Comparison of ENCODE assay signal across 8 cellular contexts in genomic region chr12:12716845-12717585, GRCh38. TPM values are rescaled to one million over a fixed set of nuclear protein-coding genes. Genes with fewer than 3 reads are reported as not detected.
A peak's percentile ranks its signal among the peaks of the same experiment; 100 is the strongest.
DNase-seq lines count a peak whose midpoint lies in the region; ATAC-seq and TF ChIP-seq lines count a peak whose summit lies in the region.

CDKN1B (plus strand) TSS chr12:12717368; CDS start chr12:12717840, 472 bp downstream.

- H3K27me3 ChIP-seq in DND-41 (ENCODE audit: insufficient read depth, low read length, poor library complexity) (no peaks in the 10 kb centered on the region), MM.1S (replicated peaks; ENCODE audit: insufficient read depth, low read length) (no peaks in the 10 kb centered on the region)

- peaks cover 28% of the 10 kb centered on the region for H4K20me1 ChIP-seq in DND-41 (ENCODE audit: insufficient read depth, low read length)
- no peaks in the 10 kb centered on the region for H4K20me1 ChIP-seq in MM.1S (ENCODE audit: insufficient read depth, low read length)

- peak within 1 kb of the TSS; percentile 99 for H3K4me3 Mint-ChIP-seq in natural killer cell treated with Interleukin-12 subunit alpha and Interleukin-12 subunit beta and Interleukin-15 and Interleukin-18, amount 100 ng/mL, for 72 hours
- H3K4me3 Mint-ChIP-seq in stimulated activated naive CD8-positive, alpha-beta T cell treated with anti-CD3 and anti-CD28 coated beads, Interleukin-15, Interleukin-2, amounts not matched to agents 100 ng/mL and 50 ng/mL, for 24 hours: peak within 1 kb of the TSS; percentile 98

- H3K4me2 ChIP-seq in DND-41 (ENCODE audit: insufficient read depth, low read length) (peak within 1 kb of the TSS; percentile 84), MM.1S (ENCODE audit: low read depth, low read length) (peak within 1 kb of the TSS; percentile 94)

- H3K27ac ChIP-seq in DND-41 (ENCODE audit: low read length): peak within 1 kb of the TSS; percentile 87
- H3K27ac ChIP-seq in MM.1S (ENCODE audit: low read length): peak within 1 kb of the TSS; percentile 97

- H3K4me3 ChIP-seq in DND-41 (ENCODE audit: low read depth in 1 of 2, low read length in 2 of 2) (peak within 1 kb of the TSS; percentile 82 to 85), MM.1S (ENCODE audit: low read length) (peak within 1 kb of the TSS; percentile 94), fibroblast of pulmonary artery (replicated peaks; ENCODE audit: low read depth, low read length) (peak within 1 kb of the TSS; percentile 72)

- peak within 1 kb of the TSS; percentile 90 to 96 for H3K27ac Mint-ChIP-seq in natural killer cell treated with Interleukin-12 subunit alpha and Interleukin-12 subunit beta and Interleukin-15 and Interleukin-18, amount 100 ng/mL, for 72 hours
- peak within 1 kb of the TSS; percentile 94 for H3K27ac Mint-ChIP-seq in stimulated activated naive CD8-positive, alpha-beta T cell treated with anti-CD3 and anti-CD28 coated beads, Interleukin-15, Interleukin-2, amounts not matched to agents 100 ng/mL and 50 ng/mL, for 24 hours

- peaks cover 77% of the 10 kb centered on the region for H3F3A ChIP-seq in MM.1S (ENCODE audit: insufficient read depth, low read length)

- H3K9me2 ChIP-seq in MM.1S (replicated peaks; ENCODE audit: insufficient read depth, low read length): no peaks in the 10 kb centered on the region

- peaks cover 56 to 60% of the 10 kb centered on the region in 2 donors for H3K4me1 Mint-ChIP-seq in natural killer cell treated with Interleukin-12 subunit alpha and Interleukin-12 subunit beta and Interleukin-15 and Interleukin-18, amount 100 ng/mL, for 72 hours (ENCODE audit: low read depth in 2 of 2)
- peaks cover 71% of the 10 kb centered on the region for H3K4me1 Mint-ChIP-seq in stimulated activated naive CD8-positive, alpha-beta T cell treated with anti-CD3 and anti-CD28 coated beads, Interleukin-15, Interleukin-2, amounts not matched to agents 100 ng/mL and 50 ng/mL, for 24 hours (ENCODE audit: low read depth)

- H3K9me3 ChIP-seq in DND-41 (ENCODE audit: insufficient read depth, low read length, severe bottlenecking) (no peaks in the 10 kb centered on the region), MM.1S (replicated peaks; ENCODE audit: insufficient read depth, low read length) (no peaks in the 10 kb centered on the region)

- H3K36me3 Mint-ChIP-seq in natural killer cell treated with Interleukin-12 subunit alpha and Interleukin-12 subunit beta and Interleukin-15 and Interleukin-18, amount 100 ng/mL, for 72 hours: peaks cover 30% of the 10 kb centered on the region
- H3K36me3 Mint-ChIP-seq in stimulated activated naive CD8-positive, alpha-beta T cell treated with anti-CD3 and anti-CD28 coated beads, Interleukin-15, Interleukin-2, amounts not matched to agents 100 ng/mL and 50 ng/mL, for 24 hours (ENCODE audit: low read depth): peaks cover 37% of the 10 kb centered on the region

- H3K9ac ChIP-seq in DND-41 (ENCODE audit: low read depth, low read length): peak within 1 kb of the TSS; percentile 100
- peak within 1 kb of the TSS; percentile 100 for H3K9ac ChIP-seq in MM.1S (ENCODE audit: low read length)

- TF ChIP-seq CTCF in DND-41 (IDR thresholded peaks at IDR 0.05; ENCODE audit: borderline replicate concordance, extremely low read depth, low read length, poor library complexity, severe bottlenecking) (no peak), MM.1S (IDR thresholded peaks at IDR 0.05; ENCODE audit: low read length) (no peak), fibroblast of pulmonary artery (IDR thresholded peaks at IDR 0.05; ENCODE audit: low read length, missing control alignments) (no peak)

- ATAC-seq in DND-41 (ENCODE audit: insufficient read depth, low read depth): peak; percentile 71
- peak; percentile 88 to 91 for ATAC-seq in natural killer cell treated with Interleukin-12 subunit alpha and Interleukin-12 subunit beta and Interleukin-15 and Interleukin-18, amount 100 ng/mL, for 72 hours

- peak within 1 kb of the TSS; percentile 55 for H2AFZ ChIP-seq in DND-41 (ENCODE audit: low read depth, low read length)
- no peak within 1 kb of the TSS for H2AFZ ChIP-seq in MM.1S (ENCODE audit: low read length)

- H3K36me3 ChIP-seq in DND-41 (ENCODE audit: insufficient read depth, low read length): peaks cover 42% of the 10 kb centered on the region
- H3K36me3 ChIP-seq in MM.1S (replicated peaks; ENCODE audit: insufficient read depth, low read length): peaks cover 15% of the 10 kb centered on the region

- H3K9me3 Mint-ChIP-seq in natural killer cell treated with Interleukin-12 subunit alpha and Interleukin-12 subunit beta and Interleukin-15 and Interleukin-18, amount 100 ng/mL, for 72 hours: no peaks in the 10 kb centered on the region
- no peaks in the 10 kb centered on the region for H3K9me3 Mint-ChIP-seq in stimulated activated naive CD8-positive, alpha-beta T cell treated with anti-CD3 and anti-CD28 coated beads, Interleukin-15, Interleukin-2, amounts not matched to agents 100 ng/mL and 50 ng/mL, for 24 hours

- peaks cover 66% of the 10 kb centered on the region for H3K4me1 ChIP-seq in DND-41 (ENCODE audit: insufficient read depth, low read length)
- peaks cover 8% of the 10 kb centered on the region for H3K4me1 ChIP-seq in MM.1S (ENCODE audit: low read length)

- H3K27me3 Mint-ChIP-seq in natural killer cell treated with Interleukin-12 subunit alpha and Interleukin-12 subunit beta and Interleukin-15 and Interleukin-18, amount 100 ng/mL, for 72 hours: no peaks in the 10 kb centered on the region
- H3K27me3 Mint-ChIP-seq in stimulated activated naive CD8-positive, alpha-beta T cell treated with anti-CD3 and anti-CD28 coated beads, Interleukin-15, Interleukin-2, amounts not matched to agents 100 ng/mL and 50 ng/mL, for 24 hours: no peaks in the 10 kb centered on the region

- DNase-seq in DND-41: peak; percentile 90
- DNase-seq in H4 (ENCODE audit: low spot score): peak; percentile 93
- peak; percentile 89 for DNase-seq in MM.1S
- DNase-seq in SHP77 treated with DMSO at 0.1 percent for 48 hours (lab: John Stamatoyannopoulos, UW): peak; percentile 47
- DNase-seq in activated effector memory CD4-positive, alpha-beta T cell treated with Interleukin-2 at 50 U/mL for 16 hours: peak; percentile 83
- DNase-seq in fibroblast of pulmonary artery (ENCODE audit: low read depth): peak; percentile 96
- DNase-seq in natural killer cell treated with Interleukin-12 subunit alpha and Interleukin-12 subunit beta and Interleukin-15 and Interleukin-18, amount 100 ng/mL, for 72 hours (ENCODE audit: low spot score): peak; percentile 82

- H3K79me2 ChIP-seq in DND-41 (ENCODE audit: insufficient read depth, low read length) (peaks cover 70% of the 10 kb centered on the region), MM.1S (ENCODE audit: low read length) (peaks cover 83% of the 10 kb centered on the region)

RNA-seq across cellular contexts. Expression of gene CDKN1B, which starts in this region (rescaled TPM):
- total RNA-seq in H4 (2014; rRNA removed; shearing (Covaris generic)): 22.8 and 27.3 TPM in 2 replicates
- 10 to 100 TPM; 24.6 to 38.1 TPM for total RNA-seq in natural killer cell treated with Interleukin-12 subunit alpha and Interleukin-12 subunit beta and Interleukin-15 and Interleukin-18, amount 100 ng/mL, for 72 hours

Comparison
In these comparisons a context has a peak if more than half of its experiments do, and no peak if none do; other contexts are left out.
1. Peak in every context shown above with its lines: DNase-seq, ATAC-seq, H3K4me3 ChIP-seq and H3K27ac ChIP-seq.